ENCODE assay signal across 21 cellular contexts in the genomic region with DNA sequence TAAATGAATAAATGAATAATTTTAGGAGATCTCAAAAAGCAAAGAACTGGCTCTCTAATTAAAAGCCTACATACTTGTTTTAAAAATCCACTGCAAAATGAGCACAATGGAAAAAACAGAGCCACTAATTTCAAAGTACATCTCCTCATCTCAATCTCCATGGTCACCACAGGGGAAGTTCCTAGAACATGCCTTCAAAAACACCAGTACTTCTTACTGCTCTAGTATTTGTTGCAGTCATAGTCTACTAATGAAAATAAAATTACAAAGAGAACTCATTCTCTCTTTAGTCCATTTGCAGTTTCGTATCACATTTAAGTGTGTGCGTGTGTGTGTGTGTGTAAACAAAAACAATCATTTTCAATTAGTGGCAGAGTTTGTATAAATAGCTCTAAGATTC. TPM values are rescaled to one million over a fixed set of nuclear protein-coding genes. Genes with fewer than 3 reads are reported as not detected.
A peak's percentile ranks its signal among the peaks of the same experiment; 100 is the strongest.
DNase-seq lines count a peak whose midpoint lies in the region; ATAC-seq and TF ChIP-seq lines count a peak whose summit lies in the region.
"Had no signal": no experiment of that assay in that cellular context is flagged by ENCODE, and none has a peak within 500 bp of the region (broad histone marks: within the 10 kb centered on the region; RNA-seq: fewer than 3 reads in every experiment).

No MANE protein-coding gene starts in this region.

- ATAC-seq in heart left ventricle, result peak in 2 of 4 donors; percentile 15 to 34
- ATAC-seq in HG03432 (IDR thresholded peaks at IDR 0.05; ENCODE audit: unreplicated experiment), result peak; percentile 37
- ATAC-seq: Panc1 had no signal

- H3K27me3 ChIP-seq in heart left ventricle (no peaks in the 10 kb centered on the region), mesenchymal stem cell (ENCODE audit: control insufficient read depth in 1 of 2, insufficient read depth in 1 of 2, low read length in 2 of 2) (no peaks in the 10 kb centered on the region)
- H3K27me3 ChIP-seq: colonic mucosa had no signal

- H2AK5ac ChIP-seq in mesenchymal stem cell (ENCODE audit: low read length, severe bottlenecking), result no peak overlapping the region

- H3K27me3 Mint-ChIP-seq in stimulated activated naive CD8-positive, alpha-beta T cell treated with anti-CD3 and anti-CD28 coated beads, Interleukin-15, Interleukin-2, amounts not matched to agents 100 ng/mL and 50 ng/mL, for 24 hours, result no peaks in the 10 kb centered on the region
- H3K27me3 Mint-ChIP-seq: naive B cell had no signal

- peak overlapping the region; percentile 11 for H3K27ac Mint-ChIP-seq in stimulated activated naive CD8-positive, alpha-beta T cell treated with anti-CD3 and anti-CD28 coated beads, Interleukin-15, Interleukin-2, amounts not matched to agents 100 ng/mL and 50 ng/mL, for 24 hours
- H3K27ac Mint-ChIP-seq: endodermal cell had no signal

- no peak overlapping the region for H3K14ac ChIP-seq in mesenchymal stem cell (ENCODE audit: low read length in 2 of 2)

- H3K4me3 ChIP-seq in heart left ventricle, result no peak overlapping the region
- H3K4me3 ChIP-seq in mesenchymal stem cell (ENCODE audit: insufficient read depth in 1 of 2, low read depth in 1 of 2, low read length in 2 of 2), result no peak overlapping the region
- H3K4me3 ChIP-seq: colonic mucosa, HAP-1 had no signal

- H3K36me3 ChIP-seq in heart left ventricle (peaks cover 0 to 8% (median 0%) of the 10 kb centered on the region in 9 donors), mesenchymal stem cell (ENCODE audit: control insufficient read depth in 1 of 2, insufficient read depth in 2 of 2, low read depth in 1 of 2, low read length in 2 of 2) (peaks cover 0 to 28% of the 10 kb centered on the region in 2 experiments)
- H3K36me3 ChIP-seq: colonic mucosa, HAP-1 had no signal

- H3K18ac ChIP-seq in mesenchymal stem cell (ENCODE audit: low read depth in 1 of 2, low read length in 2 of 2), result no peak overlapping the region

- H2BK12ac ChIP-seq in mesenchymal stem cell (ENCODE audit: low read length in 2 of 2), result no peak overlapping the region

- no peak overlapping the region for H2BK120ac ChIP-seq in mesenchymal stem cell (ENCODE audit: low read depth, low read length)

- intact Hi-C loops in heart left ventricle (cut with DNase I) (loop anchor here in 3 of 10 donors (5.0 to 10.0 kb wide), 2 partner anchors 51 to 54 kb away; a partner anchor contains a TSS), cardiac septum (cut with DNase I) (no loop called here)

- H3K79me1 ChIP-seq in mesenchymal stem cell (replicated peaks; ENCODE audit: low read length, poor library complexity, severe bottlenecking), result peaks cover 14% of the 10 kb centered on the region

- no peak overlapping the region for H3K9ac ChIP-seq in mesenchymal stem cell (ENCODE audit: low read length)

- H3K36me3 Mint-ChIP-seq in stimulated activated naive CD8-positive, alpha-beta T cell treated with anti-CD3 and anti-CD28 coated beads, Interleukin-15, Interleukin-2, amounts not matched to agents 100 ng/mL and 50 ng/mL, for 24 hours (ENCODE audit: low read depth), result peaks cover 27% of the 10 kb centered on the region

- H3K4me2 ChIP-seq in mesenchymal stem cell (ENCODE audit: low read length, poor library complexity, severe bottlenecking), result no peak overlapping the region

- H3K23ac ChIP-seq in mesenchymal stem cell (ENCODE audit: low read length in 2 of 2), result no peak overlapping the region

- WGBS in heart left ventricle, 4 donors, result 77 to 82% (median 80%) methylated on average over 2 of the region's 2 CpGs
- WGBS in mesenchymal stem cell, result 92% methylated on average over 2 of the region's 2 CpGs

- no peak overlapping the region for H4K91ac ChIP-seq in mesenchymal stem cell (ENCODE audit: low read length)

- H3K27ac ChIP-seq in heart left ventricle (peak overlapping the region in 9 of 12 donors; percentile 2 to 65 (median 32)), angular gyrus (ENCODE audit: low read depth, low read length) (peak overlapping the region; percentile 26), mesenchymal stem cell (ENCODE audit: low read length, poor library complexity, severe bottlenecking) (no peak overlapping the region)
- H3K27ac ChIP-seq: colonic mucosa had no signal

- no peak overlapping the region for H3K4ac ChIP-seq in mesenchymal stem cell (ENCODE audit: low read depth in 1 of 2, low read length in 2 of 2)

- no peak overlapping the region for H4K8ac ChIP-seq in mesenchymal stem cell (ENCODE audit: low read length)

- DNase-seq in heart left ventricle, result no peak
- no peak for DNase-seq in cardiac septum (ENCODE audit: low spot score)
- DNase-seq in mesenchymal stem cell, result no peak
- DNase-seq in NOMO-1 (lab: John Stamatoyannopoulos, UW; ENCODE audit: unreplicated experiment in 2 of 2), result no peak
- DNase-seq in activated CD8-positive, alpha-beta memory T cell treated with anti-CD3 and anti-CD28 coated beads, Interleukin-2, amount 50 U/mL, for 48 hours, result no peak
- DNase-seq: ACHN; activated CD8-positive, alpha-beta memory T cell treated with anti-CD3 and anti-CD28 coated beads, Interleukin-2, amount 50 U/mL, for 4 hours; activated gamma-delta T cell treated with Interleukin-2 at 50 U/mL for 16 hours; C1 segment of cervical spinal cord; colonic mucosa; endodermal cell; naive B cell; NCI-H2227 treated with DMSO at 0.1 percent for 48 hours; NCI-H82; stimulated activated CD4-positive, alpha-beta T cell treated with anti-CD3 and anti-CD28 coated beads, Interleukin-2, amount 100 ng/mL, for 24 hours; T-helper 9 cell had no signal

- H3K4me1 ChIP-seq in heart left ventricle (peaks cover 10 to 59% (median 38%) of the 10 kb centered on the region in 12 donors), mesenchymal stem cell (ENCODE audit: control insufficient read depth, insufficient read depth, low read depth, low read length) (no peaks in the 10 kb centered on the region)
- H3K4me1 ChIP-seq: colonic mucosa had no signal

- H3K4me1 Mint-ChIP-seq in stimulated activated naive CD8-positive, alpha-beta T cell treated with anti-CD3 and anti-CD28 coated beads, Interleukin-15, Interleukin-2, amounts not matched to agents 100 ng/mL and 50 ng/mL, for 24 hours (ENCODE audit: low read depth), result peaks cover 16% of the 10 kb centered on the region

- H3K9me3 ChIP-seq in heart left ventricle (no peaks in the 10 kb centered on the region), mesenchymal stem cell (ENCODE audit: control insufficient read depth, low read length) (no peaks in the 10 kb centered on the region)
- H3K9me3 ChIP-seq: colonic mucosa, HAP-1 had no signal

- TF ChIP-seq POLR2A in heart left ventricle (IDR thresholded peaks at IDR 0.05), result no peak

- no peak for TF ChIP-seq CTCF in heart left ventricle (IDR thresholded peaks at IDR 0.05)

- H2BK5ac ChIP-seq in mesenchymal stem cell (ENCODE audit: low read depth, low read length, poor library complexity, severe bottlenecking), result no peak overlapping the region

- no peak overlapping the region for H3K4me3 Mint-ChIP-seq in stimulated activated naive CD8-positive, alpha-beta T cell treated with anti-CD3 and anti-CD28 coated beads, Interleukin-15, Interleukin-2, amounts not matched to agents 100 ng/mL and 50 ng/mL, for 24 hours
- H3K4me3 Mint-ChIP-seq: endodermal cell, naive B cell had no signal

- no peak overlapping the region for H2AFZ ChIP-seq in mesenchymal stem cell (ENCODE audit: low read depth, low read length)

- no peak overlapping the region for H2BK15ac ChIP-seq in mesenchymal stem cell (ENCODE audit: low read depth, poor library complexity, severe bottlenecking)

- no peaks in the 10 kb centered on the region for H3K9me3 Mint-ChIP-seq in stimulated activated naive CD8-positive, alpha-beta T cell treated with anti-CD3 and anti-CD28 coated beads, Interleukin-15, Interleukin-2, amounts not matched to agents 100 ng/mL and 50 ng/mL, for 24 hours
- H3K9me3 Mint-ChIP-seq: endodermal cell, naive B cell had no signal

RNA-seq across cellular contexts. Expression of a gene that starts 54.0 kb away (rescaled TPM):
- total RNA-seq in heart left ventricle (10 to 100 TPM; 28.5 to 52.2 (median 34.9) TPM), cardiac septum (34.1 TPM)
- 10 to 100 TPM in 1 of 2 donors, 1 to 10 TPM in 1; 9.8 to 13.0 TPM for polyA plus RNA-seq in heart left ventricle
- polyA plus RNA-seq in mesenchymal stem cell (2013, experiment 1 of 2), result 28.6 TPM
- 29.8 TPM for polyA plus RNA-seq in mesenchymal stem cell (2013, experiment 2 of 2)
